9 cellular contexts compared by ENCODE assay signal in genomic region chr16:75096730-75097129, GRCh38. TPM values are rescaled to one million over a fixed set of nuclear protein-coding genes. Genes with fewer than 3 reads are reported as not detected.
DNase-seq lines count a peak whose midpoint lies in the region; ATAC-seq, FAIRE-seq and TF ChIP-seq lines count a peak whose summit lies in the region.
"Had no signal": no experiment of that assay in that cellular context is flagged by ENCODE, and none has a peak within 500 bp of the region (broad histone marks: within the 10 kb centered on the region; RNA-seq: fewer than 3 reads in every experiment).

No MANE protein-coding gene starts in this region.

- intact Hi-C loops in natural killer cell (cut with micrococcal nuclease): no loop called here

- no peaks in the 10 kb centered on the region for H3K27me3 Mint-ChIP-seq in natural killer cell treated with Interleukin-12 subunit alpha and Interleukin-12 subunit beta and Interleukin-15 and Interleukin-18, amount 100 ng/mL, for 72 hours
- no peaks in the 10 kb centered on the region for H3K27me3 Mint-ChIP-seq in natural killer cell (ENCODE audit: low read depth in 2 of 2)
- H3K27me3 Mint-ChIP-seq in activated T-helper 17 cell treated with anti-CD3 and anti-CD28 coated beads, Interleukin-2, amount 50 U/mL, for 72 hours: no peaks in the 10 kb centered on the region

- no peak for DNase-seq in natural killer cell treated with Interleukin-12 subunit alpha and Interleukin-12 subunit beta and Interleukin-15 and Interleukin-18, amount 100 ng/mL, for 72 hours (ENCODE audit: low spot score)
- DNase-seq in natural killer cell (no peak), iPS-NIHi11 (ENCODE audit: low spot score) (peak; percentile 91), urothelium cell line (ENCODE audit: low spot score) (peak; percentile 32), AG08395 (ENCODE audit: low spot score) (no peak), D341Med (ENCODE audit: low spot score) (no peak)
- no peak for DNase-seq in activated CD4-positive, CD25-positive, alpha-beta regulatory T cell (lab: John Stamatoyannopoulos, UW)

- no peak for TF ChIP-seq CTCF in natural killer cell (IDR thresholded peaks at IDR 0.05)

- H3K36me3 Mint-ChIP-seq in natural killer cell treated with Interleukin-12 subunit alpha and Interleukin-12 subunit beta and Interleukin-15 and Interleukin-18, amount 100 ng/mL, for 72 hours: no peaks in the 10 kb centered on the region
- no peaks in the 10 kb centered on the region for H3K36me3 Mint-ChIP-seq in natural killer cell
- peaks cover 27% of the 10 kb centered on the region for H3K36me3 Mint-ChIP-seq in activated T-helper 17 cell treated with anti-CD3 and anti-CD28 coated beads, Interleukin-2, amount 50 U/mL, for 72 hours (ENCODE audit: low read depth)

- no peaks in the 10 kb centered on the region for H3K9me3 Mint-ChIP-seq in natural killer cell treated with Interleukin-12 subunit alpha and Interleukin-12 subunit beta and Interleukin-15 and Interleukin-18, amount 100 ng/mL, for 72 hours
- H3K9me3 Mint-ChIP-seq in natural killer cell: no peaks in the 10 kb centered on the region
- no peaks in the 10 kb centered on the region for H3K9me3 Mint-ChIP-seq in activated T-helper 17 cell treated with anti-CD3 and anti-CD28 coated beads, Interleukin-2, amount 50 U/mL, for 72 hours

- peak overlapping the region; percentile 74 to 81 for H3K27ac Mint-ChIP-seq in natural killer cell treated with Interleukin-12 subunit alpha and Interleukin-12 subunit beta and Interleukin-15 and Interleukin-18, amount 100 ng/mL, for 72 hours
- H3K27ac Mint-ChIP-seq in natural killer cell: no peak overlapping the region
- H3K27ac Mint-ChIP-seq in activated T-helper 17 cell treated with anti-CD3 and anti-CD28 coated beads, Interleukin-2, amount 50 U/mL, for 72 hours: peak overlapping the region; percentile 97

- H3K4me3 Mint-ChIP-seq in natural killer cell treated with Interleukin-12 subunit alpha and Interleukin-12 subunit beta and Interleukin-15 and Interleukin-18, amount 100 ng/mL, for 72 hours: peak overlapping the region; percentile 40
- no peak overlapping the region for H3K4me3 Mint-ChIP-seq in natural killer cell
- peak overlapping the region; percentile 86 for H3K4me3 Mint-ChIP-seq in activated T-helper 17 cell treated with anti-CD3 and anti-CD28 coated beads, Interleukin-2, amount 50 U/mL, for 72 hours

- ATAC-seq in natural killer cell treated with Interleukin-12 subunit alpha and Interleukin-12 subunit beta and Interleukin-15 and Interleukin-18, amount 100 ng/mL, for 72 hours: no peak
- no peak for ATAC-seq in natural killer cell
- peak; percentile 20 for ATAC-seq in activated T-helper 17 cell treated with anti-CD3 and anti-CD28 coated beads, Interleukin-2, amount 50 U/mL, for 72 hours (replicated peaks)
- ATAC-seq: GM12878 had no signal

- no peak for FAIRE-seq in urothelium cell line (lab: Jason Lieb, UNC)
- FAIRE-seq: GM12878 had no signal

- peaks cover 35 to 38% of the 10 kb centered on the region in 2 donors for H3K4me1 Mint-ChIP-seq in natural killer cell treated with Interleukin-12 subunit alpha and Interleukin-12 subunit beta and Interleukin-15 and Interleukin-18, amount 100 ng/mL, for 72 hours (ENCODE audit: low read depth in 2 of 2)
- peaks cover 12 to 20% of the 10 kb centered on the region in 2 donors for H3K4me1 Mint-ChIP-seq in natural killer cell
- peaks cover 48% of the 10 kb centered on the region for H3K4me1 Mint-ChIP-seq in activated T-helper 17 cell treated with anti-CD3 and anti-CD28 coated beads, Interleukin-2, amount 50 U/mL, for 72 hours

RNA-seq across cellular contexts. Expression of gene LDHD, which starts 19.9 kb away (rescaled TPM):
- total RNA-seq in natural killer cell treated with Interleukin-12 subunit alpha and Interleukin-12 subunit beta and Interleukin-15 and Interleukin-18, amount 100 ng/mL, for 72 hours: 1 to 10 TPM in 1 of 2 donors, under 1 TPM in 1; 0.19 to 1.1 TPM
- total RNA-seq in natural killer cell: 1 to 10 TPM in 1 of 3 donors, under 1 TPM in 1, not detected in 1; 0.12 to 1.3 TPM
- total RNA-seq in activated T-helper 17 cell treated with anti-CD3 and anti-CD28 coated beads, Interleukin-2, amount 50 U/mL, for 72 hours: under 1 TPM; 0.11 to 0.48 TPM

RNA-seq across cellular contexts. Expression of gene ZFP1, which starts 51.6 kb away (rescaled TPM):
- 10 to 100 TPM; 11.2 to 16.7 TPM for total RNA-seq in natural killer cell treated with Interleukin-12 subunit alpha and Interleukin-12 subunit beta and Interleukin-15 and Interleukin-18, amount 100 ng/mL, for 72 hours
- 10 to 100 TPM in 2 of 3 donors, 1 to 10 TPM in 1; 9.0 to 16.2 (median 14.9) TPM for total RNA-seq in natural killer cell
- total RNA-seq in activated T-helper 17 cell treated with anti-CD3 and anti-CD28 coated beads, Interleukin-2, amount 50 U/mL, for 72 hours: 10 to 100 TPM; 16.9 to 19.0 TPM

Comparison
In these comparisons a context has a peak if more than half of its experiments do, and no peak if none do; other contexts are left out.
1. H3K27ac Mint-ChIP-seq: peak in natural killer cell treated with Interleukin-12 subunit alpha and Interleukin-12 subunit beta and Interleukin-15 and Interleukin-18, amount 100 ng/mL, for 72 hours (2 of 2) and activated T-helper 17 cell treated with anti-CD3 and anti-CD28 coated beads, Interleukin-2, amount 50 U/mL, for 72 hours (single experiment); none in natural killer cell (0 of 2).
2. DNase-seq: peak in iPS-NIHi11 (single experiment) and urothelium cell line (single experiment); none in natural killer cell treated with Interleukin-12 subunit alpha and Interleukin-12 subunit beta and Interleukin-15 and Interleukin-18, amount 100 ng/mL, for 72 hours (single experiment), natural killer cell (single experiment), AG08395 (single experiment), D341Med (single experiment) and activated CD4-positive, CD25-positive, alpha-beta regulatory T cell (0 of 4).